In the genomic region with DNA sequence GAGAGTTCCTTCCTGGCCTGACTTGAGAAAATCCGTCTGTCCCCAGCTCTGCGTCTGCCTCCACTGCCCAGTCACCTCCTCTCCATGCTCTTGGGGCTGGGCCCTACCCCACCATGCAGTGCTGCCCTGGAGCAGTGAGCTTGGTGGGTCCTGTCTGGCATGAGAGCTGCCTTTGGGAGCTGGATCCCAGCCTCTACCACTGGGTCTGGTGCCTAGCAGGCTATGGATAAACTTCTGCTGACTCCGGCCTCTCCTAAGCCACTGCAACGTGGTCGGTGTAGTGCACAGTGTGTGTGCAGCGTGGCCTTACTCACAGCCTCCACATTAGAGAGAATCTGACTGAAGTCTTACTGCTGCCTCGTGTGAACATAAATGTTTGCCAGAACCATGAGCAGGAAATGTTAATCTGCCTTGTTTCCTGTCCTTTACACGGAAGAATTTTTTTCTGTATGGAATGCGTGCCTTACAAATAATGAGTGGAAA, we compare ENCODE assay signal across 10 cellular contexts. TPM values are rescaled to one million over a fixed set of nuclear protein-coding genes. Genes with fewer than 3 reads are reported as not detected.
A peak's percentile ranks its signal among the peaks of the same experiment; 100 is the strongest.
DNase-seq lines count a peak whose midpoint lies in the region; ATAC-seq and TF ChIP-seq lines count a peak whose summit lies in the region.
"Had no signal": no experiment of that assay in that cellular context is flagged by ENCODE, and none has a peak within 500 bp of the region (broad histone marks: within the 10 kb centered on the region; RNA-seq: fewer than 3 reads in every experiment).

No MANE protein-coding gene starts in this region.

- intact Hi-C loops in gastrocnemius medialis (cut with DNase I; ENCODE audit: low total_unique reads) (no loop called here), posterior vena cava (cut with DNase I) (loop anchor here in 1 of 2 donors (5.0 kb wide), 1 partner anchor 1325 kb away; no protein-coding TSS in a partner anchor)

- peaks cover 14% of the 10 kb centered on the region for H3K36me3 Mint-ChIP-seq in glutamatergic neuron (ENCODE audit: unreplicated experiment)

- peak; percentile 57 to 67 for ATAC-seq in gastrocnemius medialis
- ATAC-seq: HCT116 had no signal

- H3K4me1 ChIP-seq in gastrocnemius medialis, result peaks cover 23 to 25% of the 10 kb centered on the region in 2 donors

- peaks cover 0 to 30% of the 10 kb centered on the region in 2 donors for H3K36me3 ChIP-seq in gastrocnemius medialis

- TF ChIP-seq CTCF in VCaP (conservative IDR thresholded peaks at IDR 0.05) (no peak), glutamatergic neuron (IDR thresholded peaks at IDR 0.05; ENCODE audit: partially characterized antibody, unreplicated experiment) (no peak), gastrocnemius medialis (IDR thresholded peaks at IDR 0.05 in 4 of 5, conservative IDR thresholded peaks at IDR 0.05 in 1 of 5) (no peak)

- H3K4me1 Mint-ChIP-seq in glutamatergic neuron (ENCODE audit: low read depth, unreplicated experiment), result peaks cover 11% of the 10 kb centered on the region

- no peak overlapping the region for H3K4me3 Mint-ChIP-seq in glutamatergic neuron (ENCODE audit: unreplicated experiment)

- H3K27ac Mint-ChIP-seq in glutamatergic neuron (ENCODE audit: unreplicated experiment), result peak overlapping the region; percentile 18

- H3K9me3 Mint-ChIP-seq in glutamatergic neuron (ENCODE audit: unreplicated experiment), result no peaks in the 10 kb centered on the region

- DNase-seq in HCEC 1CT, result peak; percentile 45
- no peak for DNase-seq in glutamatergic neuron
- DNase-seq in gastrocnemius medialis, result no peak
- no peak for DNase-seq in NCI-H2227 (lab: John Stamatoyannopoulos, UW; ENCODE audit: unreplicated experiment)
- no peak for DNase-seq in COLO829 (ENCODE audit: low spot score)
- no peak for DNase-seq in posterior vena cava (ENCODE audit: low spot score)
- no peak for DNase-seq in HPDE6-E6E7 (ENCODE audit: extremely low spot score)
- DNase-seq: activated T-cell treated with anti-CD3 and anti-CD28 coated beads for 4 hours had no signal

- H3K9me3 ChIP-seq in gastrocnemius medialis, result no peaks in the 10 kb centered on the region

- TF ChIP-seq POLR2A in gastrocnemius medialis (IDR thresholded peaks at IDR 0.05), result no peak

- peak overlapping the region; percentile 97 for H3K27ac ChIP-seq in VCaP
- H3K27ac ChIP-seq in gastrocnemius medialis, result peak overlapping the region; percentile 73 to 80 (median 76)

- no peak overlapping the region for H3K4me3 ChIP-seq in gastrocnemius medialis

- in situ Hi-C loops in gastrocnemius medialis (cut with MboI; ENCODE audit: low sequenced_read_pairs in 4 of 4), result no loop called here

- no peaks in the 10 kb centered on the region for H3K27me3 Mint-ChIP-seq in glutamatergic neuron (ENCODE audit: unreplicated experiment)

- no peaks in the 10 kb centered on the region for H3K27me3 ChIP-seq in gastrocnemius medialis

RNA-seq across cellular contexts. Expression of a gene that starts 47.6 kb away (rescaled TPM):
- total RNA-seq in glutamatergic neuron (ENCODE audit: unreplicated experiment) (107 TPM), gastrocnemius medialis (10 to 100 TPM; 23.5 to 73.0 (median 51.1) TPM), posterior vena cava (10 to 100 TPM; 47.4 to 49.0 TPM)

RNA-seq across cellular contexts. Expression of a gene that starts 47.8 kb away (rescaled TPM):
- total RNA-seq in glutamatergic neuron (ENCODE audit: unreplicated experiment) (not detected), gastrocnemius medialis (not detected), posterior vena cava (not detected)
